ENCODE assay signal across 1 cellular context in the genomic region with DNA sequence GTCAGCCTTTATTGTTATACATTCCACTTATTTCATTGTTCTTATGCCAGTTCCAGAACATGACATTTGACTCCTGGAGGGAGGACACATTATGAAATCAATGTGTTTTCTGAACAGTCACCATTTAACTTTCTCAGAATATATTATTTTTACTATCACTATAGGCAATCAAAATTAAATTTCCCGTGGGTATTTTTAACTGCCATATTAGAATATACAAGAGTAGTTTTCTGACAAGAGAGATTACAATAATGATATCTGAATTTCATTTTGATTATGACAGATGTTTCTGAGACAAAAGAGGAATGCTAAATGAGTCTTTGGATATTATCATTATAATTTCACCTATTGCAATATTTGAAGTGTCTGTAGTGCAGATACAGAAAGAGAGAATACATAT.
TF ChIP-seq lines count a peak whose summit lies in the region.

No MANE protein-coding gene starts in this region.

TF ChIP-seq in HepG2, 621 proteins besides CTCF, POLR2A, EP300 and RAD21 (continued from another document):
- no peak for TF ChIP-seq AKNA (CRISPR knock-in tag; IDR thresholded peaks at IDR 0.05; ENCODE audit: borderline replicate concordance)
- no peak for TF ChIP-seq HNRNPUL1 (IDR thresholded peaks at IDR 0.05; ENCODE audit: low read depth, low read length)
